Comparison of ENCODE assay signal across 9 cellular contexts in the genomic region with DNA sequence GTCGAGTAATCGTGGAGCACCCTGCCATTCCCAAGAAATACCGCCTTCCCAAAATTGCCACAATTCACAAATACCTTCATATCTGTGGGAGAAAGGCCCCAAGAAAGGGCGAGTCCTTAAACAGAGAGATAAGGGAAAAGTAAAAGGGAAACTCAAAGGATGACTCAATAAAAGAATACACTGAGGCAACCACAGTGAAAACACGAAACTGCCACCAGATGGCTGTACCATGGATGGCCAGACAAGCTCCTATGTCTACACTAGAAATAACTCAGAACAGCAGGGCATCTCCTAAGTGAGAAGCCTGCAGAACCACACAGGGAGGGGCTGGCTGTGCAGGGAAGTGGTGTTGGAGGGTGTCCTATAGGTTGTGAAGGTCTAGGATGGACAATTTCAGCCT. TPM values are rescaled to one million over a fixed set of nuclear protein-coding genes. Genes with fewer than 3 reads are reported as not detected.
A peak's percentile ranks its signal among the peaks of the same experiment; 100 is the strongest.
DNase-seq lines count a peak whose midpoint lies in the region; ATAC-seq, FAIRE-seq and TF ChIP-seq lines count a peak whose summit lies in the region.
"Had no signal": no experiment of that assay in that cellular context is flagged by ENCODE, and none has a peak within 500 bp of the region (broad histone marks: within the 10 kb centered on the region; RNA-seq: fewer than 3 reads in every experiment).

No MANE protein-coding gene starts in this region.

- H3K27me3 ChIP-seq in keratinocyte (ENCODE audit: control insufficient read depth, extremely low read depth, insufficient read depth, low read length), result no peaks in the 10 kb centered on the region

- H3K36me3 ChIP-seq in keratinocyte (ENCODE audit: control insufficient read depth in 2 of 2, extremely low read depth in 1 of 2, insufficient read depth in 2 of 2, low read length in 2 of 2), result no peaks in the 10 kb centered on the region

- no peaks in the 10 kb centered on the region for H4K20me1 ChIP-seq in keratinocyte (ENCODE audit: control insufficient read depth, extremely low read depth, insufficient read depth, low read length)

- in situ Hi-C loops in G401 (cut with HindIII; ENCODE audit: low sequenced_read_pairs), result no loop called here

- dilution Hi-C loops in keratinocyte (cut with MboI; ENCODE audit: extremely low pct_ligation_motif_present, low sequenced_read_pairs), result no loop called here

- no peak overlapping the region for H3K27ac ChIP-seq in keratinocyte (ENCODE audit: control insufficient read depth, insufficient read depth, low read length)

- no peak overlapping the region for H3K4me2 ChIP-seq in keratinocyte (ENCODE audit: control insufficient read depth, extremely low read depth, insufficient read depth, low read depth, low read length)

- peak; percentile 52 for DNase-seq in SIG-M5 treated with dmso at 0.1 percent for 504 hours (lab: John Stamatoyannopoulos, UW; ENCODE audit: unreplicated experiment)
- no peak for DNase-seq in SIG-M5 (lab: John Stamatoyannopoulos, UW)
- no peak for DNase-seq in keratinocyte (ENCODE audit: low read depth, low spot score)
- DNase-seq in SW 1271 (lab: John Stamatoyannopoulos, UW), result no peak
- no peak for DNase-seq in NCI-H2029 (lab: John Stamatoyannopoulos, UW)
- no peak for DNase-seq in G401 (ENCODE audit: low spot score)
- DNase-seq: NCI-H1105 treated with DMSO at 0.1 percent for 48 hours had no signal

- peaks cover 29% of the 10 kb centered on the region for H3K79me2 ChIP-seq in keratinocyte (ENCODE audit: control insufficient read depth, insufficient read depth, low read length)

- H2AFZ ChIP-seq in keratinocyte (ENCODE audit: control insufficient read depth, low read length), result no peak overlapping the region

- FAIRE-seq in keratinocyte (lab: Jason Lieb, UNC), result peak; percentile 5

- H3K9ac ChIP-seq in keratinocyte (ENCODE audit: control insufficient read depth, extremely low read depth, insufficient read depth, low read length), result no peak overlapping the region

- H3K9me3 ChIP-seq in keratinocyte (ENCODE audit: control insufficient read depth, low read depth, low read length), result no peaks in the 10 kb centered on the region

- ATAC-seq in GM21723 (IDR thresholded peaks at IDR 0.05; ENCODE audit: unreplicated experiment) (peak; percentile 94), HG03571 (IDR thresholded peaks at IDR 0.05; ENCODE audit: unreplicated experiment) (peak; percentile 91)

- no peak overlapping the region for H3K4me3 ChIP-seq in keratinocyte (ENCODE audit: control insufficient read depth in 2 of 3, extremely low read depth in 1 of 3, insufficient read depth in 2 of 3, low read depth in 1 of 3, low read length in 3 of 3)

- H3K4me1 ChIP-seq in keratinocyte (ENCODE audit: control insufficient read depth, extremely low read depth, insufficient read depth, low read length), result peaks cover 8% of the 10 kb centered on the region

- H3K9me1 ChIP-seq in keratinocyte (ENCODE audit: control insufficient read depth, extremely low read depth, insufficient read depth, low read length), result no peaks in the 10 kb centered on the region

- peak; percentile 15 to 31 (median 29) for TF ChIP-seq CTCF in keratinocyte (optimal IDR thresholded peaks at IDR 0.05 in 1 of 3, IDR thresholded peaks at IDR 0.05 in 1 of 3, conservative IDR thresholded peaks at IDR 0.05 in 1 of 3; ENCODE audit: extremely low read depth in 1 of 3, insufficient read depth in 2 of 3, low read length in 3 of 3)

RNA-seq across cellular contexts. Expression of a gene that starts 25.0 kb away (rescaled TPM):
- 4.3 to 7.2 TPM (median 6.2 TPM) in 3 replicates for polyA plus RNA-seq in keratinocyte
- 6.6 TPM for polyA plus RNA-seq in keratinocyte (2011; ENCODE audit: low read depth)
- polyA plus RNA-seq in keratinocyte (2011; cell fraction: cytosol; rRNA removed), result 2.7 and 3.8 TPM in 2 replicates
- 17.0 and 19.0 TPM in 2 replicates for polyA plus RNA-seq in keratinocyte (2011; cell fraction: nucleus; rRNA removed)
- 6.6 and 6.7 TPM in 2 replicates for polyA plus RNA-seq in keratinocyte (2012; ENCODE audit: low replicate concordance)
- polyA minus RNA-seq in keratinocyte, result 19.8 to 41.2 TPM (median 29.3 TPM) in 3 replicates
- polyA minus RNA-seq in keratinocyte (2011; cell fraction: cytosol; rRNA and poly(A)+ RNA removed), result 7.1 TPM
- 23.6 and 48.1 TPM in 2 replicates for polyA minus RNA-seq in keratinocyte (2011; cell fraction: nucleus; rRNA and poly(A)+ RNA removed)
- total RNA-seq in G401 (2014; rRNA removed; shearing (Covaris generic)), result 0.18 and 0.37 TPM in 2 replicates
